Comparison of ENCODE assay signal across 11 cellular contexts in genomic region chr12:132837693-132838463, GRCh38. TPM values are rescaled to one million over a fixed set of nuclear protein-coding genes. Genes with fewer than 3 reads are reported as not detected.
DNase-seq lines count a peak whose midpoint lies in the region; ATAC-seq and TF ChIP-seq lines count a peak whose summit lies in the region.
"Had no signal": no experiment of that assay in that cellular context is flagged by ENCODE, and none has a peak within 500 bp of the region (broad histone marks: within the 10 kb centered on the region; RNA-seq: fewer than 3 reads in every experiment).

No MANE protein-coding gene starts in this region.

- peaks cover 7% of the 10 kb centered on the region for H3K36me3 ChIP-seq in mesendoderm (ENCODE audit: control insufficient read depth, insufficient read depth, low read length)

- no peaks in the 10 kb centered on the region for H3K79me1 ChIP-seq in mesendoderm (ENCODE audit: low read length)

- no peak overlapping the region for H2BK120ac ChIP-seq in mesendoderm (ENCODE audit: low read depth, low read length)

- H3K27me3 ChIP-seq in mesendoderm (ENCODE audit: insufficient read depth, low read length, poor library complexity): no peaks in the 10 kb centered on the region

- no peaks in the 10 kb centered on the region for H3K27me3 Mint-ChIP-seq in naive thymus-derived CD8-positive, alpha-beta T cell
- H3K27me3 Mint-ChIP-seq: B cell had no signal

- peak overlapping the region in 9 of 10 donors; percentile 65 to 95 (median 94) for H3K27ac Mint-ChIP-seq in naive thymus-derived CD8-positive, alpha-beta T cell
- H3K27ac Mint-ChIP-seq: B cell had no signal

- H3K23ac ChIP-seq in mesendoderm (ENCODE audit: low read length): no peak overlapping the region

- DNase-seq in AG20443 (ENCODE audit: low spot score): peak; percentile 55
- DNase-seq in RWPE1 (ENCODE audit: low spot score): no peak
- peak; percentile 27 for DNase-seq in fibroblast of villous mesenchyme (ENCODE audit: low read depth)
- no peak for DNase-seq in naive thymus-derived CD8-positive, alpha-beta T cell
- DNase-seq in mesendoderm: no peak
- no peak for DNase-seq in NCI-H128 (lab: John Stamatoyannopoulos, UW; ENCODE audit: unreplicated experiment)
- no peak for DNase-seq in DMS 273 (lab: John Stamatoyannopoulos, UW; ENCODE audit: unreplicated experiment)
- DNase-seq: activated T-cell treated with anti-CD3 and anti-CD28 coated beads for 4 hours, GDM1 had no signal

- no peak overlapping the region for H2BK15ac ChIP-seq in mesendoderm (replicated peaks; ENCODE audit: low read depth)

- no peaks in the 10 kb centered on the region for H3K79me2 ChIP-seq in mesendoderm (ENCODE audit: control insufficient read depth, insufficient read depth, low read length)

- peak overlapping the region; percentile 7 to 89 (median 85) for H3K4me3 Mint-ChIP-seq in naive thymus-derived CD8-positive, alpha-beta T cell
- H3K4me3 Mint-ChIP-seq: B cell had no signal

- H3K4me1 Mint-ChIP-seq in naive thymus-derived CD8-positive, alpha-beta T cell: peaks cover 32 to 58% (median 43%) of the 10 kb centered on the region in 4 donors

- no peak overlapping the region for H3K4me3 ChIP-seq in fibroblast of villous mesenchyme (ENCODE audit: low read depth, low read length)
- H3K4me3 ChIP-seq in mesendoderm (ENCODE audit: low read length): no peak overlapping the region

- peak overlapping the region; percentile 11; the same call in 1 of the 2 replicates for H3K27ac ChIP-seq in RWPE1
- no peak overlapping the region for H3K27ac ChIP-seq in mesendoderm (ENCODE audit: low read depth, low read length)

- no peak overlapping the region for H2BK5ac ChIP-seq in mesendoderm (ENCODE audit: low read length)

- no peak overlapping the region for H4K8ac ChIP-seq in mesendoderm (ENCODE audit: low read depth, low read length)

- POLR2A ChIA-PET in RWPE1 (lab: Yijun Ruan, JAX; ENCODE audit: low non-redundant PET): interaction anchor here (0.8 kb wide), 1 partner anchor 78 kb away, joined by 3 read pairs; no protein-coding TSS in a partner anchor
- POLR2A ChIA-PET in naive thymus-derived CD8-positive, alpha-beta T cell (lab: Charles Lee): interaction anchor here (1.0 to 3.2 kb wide), 7 partner anchors 8 to 35 kb away, joined by 3 to 27 read pairs (median 12); partner anchors contain the start of gene GOLGA3

- no peak overlapping the region for H4K5ac ChIP-seq in mesendoderm (ENCODE audit: low read length)

- no peak overlapping the region for H3K18ac ChIP-seq in mesendoderm (ENCODE audit: low read length)

- WGBS in mesendoderm (ENCODE audit: extremely low coverage, insufficient coverage, low lambda C conversion rate): no CpG with 5 or more reads among the region's 28 CpGs

- ATAC-seq in naive thymus-derived CD8-positive, alpha-beta T cell: peak in 1 of 2 donors; percentile 3
- no peak for ATAC-seq in HG03095 (IDR thresholded peaks at IDR 0.05; ENCODE audit: unreplicated experiment)

- H3K56ac ChIP-seq in mesendoderm (ENCODE audit: low read length): no peak overlapping the region

- TF ChIP-seq CTCF in RWPE1 (conservative IDR thresholded peaks at IDR 0.05; ENCODE audit: low read depth) (no peak), fibroblast of villous mesenchyme (IDR thresholded peaks at IDR 0.05; ENCODE audit: insufficient read depth, low read depth, low read length) (no peak)

- CTCF ChIA-PET in RWPE1 (lab: Yijun Ruan, JAX): no interaction called here

- H3K9ac ChIP-seq in mesendoderm (ENCODE audit: low read length): no peak overlapping the region

- no peak overlapping the region for H2AK5ac ChIP-seq in mesendoderm (ENCODE audit: low read length)

- no peak overlapping the region for H3K4ac ChIP-seq in mesendoderm (ENCODE audit: low read depth, low read length)

- no peaks in the 10 kb centered on the region for H3K4me1 ChIP-seq in mesendoderm (ENCODE audit: control insufficient read depth, low read depth, low read length)

- peaks cover 4 to 31% (median 14%) of the 10 kb centered on the region in 3 donors for H3K36me3 Mint-ChIP-seq in naive thymus-derived CD8-positive, alpha-beta T cell

- no peaks in the 10 kb centered on the region for H3K9me3 Mint-ChIP-seq in naive thymus-derived CD8-positive, alpha-beta T cell

- no peak overlapping the region for H3K4me2 ChIP-seq in mesendoderm (ENCODE audit: low read length)

RNA-seq across cellular contexts. Expression of gene GOLGA3, which starts 9.2 kb away (rescaled TPM):
- 133 and 148 TPM in 2 replicates for total RNA-seq in fibroblast of villous mesenchyme
- total RNA-seq in naive thymus-derived CD8-positive, alpha-beta T cell: 10 to 100 TPM; 77.9 to 82.1 TPM
- polyA plus RNA-seq in naive thymus-derived CD8-positive, alpha-beta T cell: 10 to 100 TPM in 2 of 3 donors, 1 to 10 TPM in 1; 2.7 to 18.1 (median 12.2) TPM
- polyA plus RNA-seq in mesendoderm (2013, experiment 1 of 2): 10.4 TPM
- polyA plus RNA-seq in mesendoderm (2013, experiment 2 of 2): 9.6 TPM

RNA-seq across cellular contexts. Expression of gene CHFR, which starts 49.5 kb away (rescaled TPM):
- 48.8 and 51.9 TPM in 2 replicates for total RNA-seq in fibroblast of villous mesenchyme
- 10 to 100 TPM; 93.5 to 96.9 TPM for total RNA-seq in naive thymus-derived CD8-positive, alpha-beta T cell
- polyA plus RNA-seq in naive thymus-derived CD8-positive, alpha-beta T cell: 10 to 100 TPM; 25.1 to 37.4 (median 27.6) TPM
- polyA plus RNA-seq in mesendoderm (2013, experiment 1 of 2): 40.3 TPM
- polyA plus RNA-seq in mesendoderm (2013, experiment 2 of 2): 39.7 TPM

Comparison
In these comparisons a context has a peak if more than half of its experiments do, and no peak if none do; other contexts are left out.
1. DNase-seq: peak in AG20443 (single experiment) and fibroblast of villous mesenchyme (single experiment); none in RWPE1 (single experiment), naive thymus-derived CD8-positive, alpha-beta T cell (0 of 10), mesendoderm (single experiment), NCI-H128 (single experiment) and DMS 273 (single experiment).